In genomic region chr1:18100493-18101063, GRCh38 we compare ENCODE assay signal across 8 cellular contexts. TPM values are rescaled to one million over a fixed set of nuclear protein-coding genes. Genes with fewer than 3 reads are reported as not detected.
DNase-seq lines count a peak whose midpoint lies in the region; ATAC-seq and TF ChIP-seq lines count a peak whose summit lies in the region.

No MANE protein-coding gene starts in this region.

- peaks cover 20% of the 10 kb centered on the region for H3K4me1 ChIP-seq in neural progenitor cell

- no peak overlapping the region for H3K4me2 ChIP-seq in neural progenitor cell

- no peaks in the 10 kb centered on the region for H4K20me1 ChIP-seq in neural progenitor cell (ENCODE audit: low read depth)

- H3K9ac ChIP-seq in neural progenitor cell = no peak overlapping the region

- no peak overlapping the region for H3K27ac ChIP-seq in neural progenitor cell

- ATAC-seq in GM19397 (IDR thresholded peaks at IDR 0.05; ENCODE audit: unreplicated experiment) = no peak

- peaks cover 14 to 22% (median 14%) of the 10 kb centered on the region in 3 donors for H3K27me3 Mint-ChIP-seq in CD14-positive monocyte (ENCODE audit: low read depth in 3 of 3)
- peaks cover 22% of the 10 kb centered on the region for H3K27me3 Mint-ChIP-seq in neural progenitor cell (ENCODE audit: insufficient read depth, low read depth)

- H3K27ac Mint-ChIP-seq in CD14-positive monocyte = no peak overlapping the region
- H3K27ac Mint-ChIP-seq in neural progenitor cell = no peak overlapping the region

- no peaks in the 10 kb centered on the region for H3K36me3 ChIP-seq in neural progenitor cell

- H3K4me1 Mint-ChIP-seq in CD14-positive monocyte (no peaks in the 10 kb centered on the region), neural progenitor cell (peaks cover 10% of the 10 kb centered on the region)

- H3F3A ChIP-seq in neural progenitor cell (ENCODE audit: low read depth) = peaks cover 18% of the 10 kb centered on the region

- no peak overlapping the region for H3K4me3 Mint-ChIP-seq in CD14-positive monocyte
- no peak overlapping the region for H3K4me3 Mint-ChIP-seq in neural progenitor cell

- no peak overlapping the region for H2AFZ ChIP-seq in neural progenitor cell (replicated peaks)

- H3K36me3 Mint-ChIP-seq in CD14-positive monocyte (no peaks in the 10 kb centered on the region), neural progenitor cell (no peaks in the 10 kb centered on the region)

- DNase-seq in CD14-positive monocyte (ENCODE audit: low spot score) = no peak
- DNase-seq in H4 (ENCODE audit: low spot score) = peak; percentile 40
- DNase-seq in NCI-H526 treated with DMSO at 0.1 percent for 48 hours (lab: John Stamatoyannopoulos, UW) = peak; percentile 35
- DNase-seq in activated CD8-positive, alpha-beta memory T cell treated with anti-CD3 and anti-CD28 coated beads, Interleukin-2, amount 50 U/mL, for 4 hours = peak; percentile 34
- DNase-seq in fibroblast of the aortic adventitia (ENCODE audit: low read depth) = peak; percentile 65
- peak; percentile 65 for DNase-seq in neural progenitor cell (ENCODE audit: low spot score)
- DNase-seq in NK-92 (lab: John Stamatoyannopoulos, UW; ENCODE audit: unreplicated experiment) = no peak

- intact Hi-C loops in CD14-positive monocyte (cut with micrococcal nuclease) = loop anchor here (5.0 kb wide), 2 partner anchors 438 to 608 kb away; no protein-coding TSS in a partner anchor

- H3K4me3 ChIP-seq in fibroblast of the aortic adventitia (ENCODE audit: low read depth, low read length) (no peak overlapping the region), neural progenitor cell (no peak overlapping the region)

- peaks cover 0 to 8% (median 4%) of the 10 kb centered on the region in 7 donors for H3K9me3 Mint-ChIP-seq in CD14-positive monocyte
- no peaks in the 10 kb centered on the region for H3K9me3 Mint-ChIP-seq in neural progenitor cell

- TF ChIP-seq CTCF in CD14-positive monocyte (IDR thresholded peaks at IDR 0.05) (peak; percentile 83), fibroblast of the aortic adventitia (IDR thresholded peaks at IDR 0.05; ENCODE audit: insufficient read depth, low read length) (peak; percentile 78), neural progenitor cell (IDR thresholded peaks at IDR 0.05) (peak; percentile 90)

- H3K79me2 ChIP-seq in neural progenitor cell (ENCODE audit: low read depth) = no peaks in the 10 kb centered on the region

- peaks cover 21% of the 10 kb centered on the region for H3K27me3 ChIP-seq in neural progenitor cell

- no peaks in the 10 kb centered on the region for H3K9me3 ChIP-seq in neural progenitor cell (ENCODE audit: low read depth)

RNA-seq across cellular contexts. Expression of gene IGSF21, which starts 7.0 kb away (rescaled TPM):
- polyA plus RNA-seq in CD14-positive monocyte = not detected
- not detected in 2 replicates for total RNA-seq in H4 (2014; rRNA removed; shearing (Covaris generic))
- not detected in 2 replicates for total RNA-seq in fibroblast of the aortic adventitia (ENCODE audit: low replicate concordance)
- total RNA-seq in neural progenitor cell (ENCODE audit: low replicate concordance) = 1.7 and 6.9 TPM in 2 replicates

Comparison
In these comparisons a context has a peak if more than half of its experiments do, and no peak if none do; other contexts are left out.
1. DNase-seq: peak in H4 (single experiment), NCI-H526 treated with DMSO at 0.1 percent for 48 hours (single experiment), activated CD8-positive, alpha-beta memory T cell treated with anti-CD3 and anti-CD28 coated beads, Interleukin-2, amount 50 U/mL, for 4 hours (single experiment), fibroblast of the aortic adventitia (single experiment) and neural progenitor cell (single experiment); none in CD14-positive monocyte (single experiment) and NK-92 (single experiment).
2. Peak in every context shown above with its lines, with median percentiles within 50 percentile points of each other: CTCF ChIP-seq.